In genomic region chr17:16379654-16380053, GRCh38 we compare ENCODE assay signal across 21 cellular contexts. TPM values are rescaled to one million over a fixed set of nuclear protein-coding genes. Genes with fewer than 3 reads are reported as not detected.
DNase-seq lines count a peak whose midpoint lies in the region; ATAC-seq and TF ChIP-seq lines count a peak whose summit lies in the region.
"Had no signal": no experiment of that assay in that cellular context is flagged by ENCODE, and none has a peak within 500 bp of the region (broad histone marks: within the 10 kb centered on the region; RNA-seq: fewer than 3 reads in every experiment).

No MANE protein-coding gene starts in this region.

- H3K36me3 ChIP-seq in RWPE2 (ENCODE audit: low read depth) (peaks cover 15% of the 10 kb centered on the region), spleen (peaks cover 0 to 28% (median 15%) of the 10 kb centered on the region in 6 donors)
- peaks cover 11% of the 10 kb centered on the region for H3K36me3 ChIP-seq in CD4-positive, alpha-beta memory T cell (ENCODE audit: insufficient read depth, low read length)
- H3K36me3 ChIP-seq: ovary had no signal

- H3K4me1 ChIP-seq in RWPE2 (ENCODE audit: insufficient read depth, poor library complexity, severe bottlenecking) (peaks cover 32% of the 10 kb centered on the region), spleen (peaks cover 19 to 48% (median 37%) of the 10 kb centered on the region in 6 donors)
- peaks cover 25% of the 10 kb centered on the region for H3K4me1 ChIP-seq in CD4-positive, alpha-beta memory T cell (ENCODE audit: insufficient read depth, low read length)

- peak overlapping the region in 2 of 7 donors; percentile 31 to 100 for H3K27ac Mint-ChIP-seq in CD4-positive, alpha-beta memory T cell

- H3K9me3 ChIP-seq in RWPE2 (ENCODE audit: severe bottlenecking) (no peaks in the 10 kb centered on the region), spleen (no peaks in the 10 kb centered on the region)
- no peaks in the 10 kb centered on the region for H3K9me3 ChIP-seq in CD4-positive, alpha-beta memory T cell (ENCODE audit: control insufficient read depth in 1 of 2, low read length in 2 of 2)
- H3K9me3 ChIP-seq: esophagus muscularis mucosa, ovary, SJSA1, tibial artery had no signal

- peaks cover 20 to 39% of the 10 kb centered on the region in 2 donors for H3K36me3 Mint-ChIP-seq in CD4-positive, alpha-beta memory T cell

- H3K4me3 ChIP-seq in RWPE2 (ENCODE audit: severe bottlenecking) = no peak overlapping the region
- H3K4me3 ChIP-seq in spleen = no peak overlapping the region
- no peak overlapping the region for H3K4me3 ChIP-seq in CD4-positive, alpha-beta memory T cell (ENCODE audit: low read length in 2 of 2)

- no peak for ATAC-seq in RWPE2 (ENCODE audit: low read depth)
- ATAC-seq in GM18868 (IDR thresholded peaks at IDR 0.05; ENCODE audit: unreplicated experiment) = no peak
- ATAC-seq: activated CD4-positive, CD25-positive, alpha-beta regulatory T cell treated with anti-CD3 and anti-CD28 coated beads, Interleukin-2, amount 50 U/mL, for 24 hours; activated naive CD8-positive, alpha-beta T cell treated with anti-CD3 and anti-CD28 coated beads, Interleukin-2, amount 50 U/mL, for 24 hours had no signal

- WGBS in spleen, 5 donors = 69 to 88% (median 82%) methylated on average over 8 of the region's 8 CpGs

- H3K4me3 Mint-ChIP-seq in CD4-positive, alpha-beta memory T cell = peak overlapping the region in 1 of 8 donors; percentile 12

- H3K9me3 Mint-ChIP-seq in CD4-positive, alpha-beta memory T cell = peaks cover 0 to 9% (median 0%) of the 10 kb centered on the region in 8 donors
- H3K9me3 Mint-ChIP-seq: activated naive CD8-positive, alpha-beta T cell treated with anti-CD3 and anti-CD28 coated beads, Interleukin-2, amount 50 U/mL, for 24 hours had no signal

- POLR2A ChIA-PET in CD4-positive, alpha-beta memory T cell (lab: Charles Lee; ENCODE audit: partially characterized antibody) = interaction anchor here (1.6 to 4.4 kb wide), 3 partner anchors 11 to 209 kb away, joined by 4 to 82 read pairs (median 5); no protein-coding TSS in a partner anchor

- no peak for DNase-seq in RWPE2 (ENCODE audit: low spot score)
- peak; percentile 61 for DNase-seq in spleen
- no peak for DNase-seq in CD4-positive, alpha-beta memory T cell
- no peak for DNase-seq in mucosa of gallbladder (ENCODE audit: low spot score)
- no peak for DNase-seq in glomerular visceral epithelial cell (ENCODE audit: extremely low spot score)
- DNase-seq: activated naive CD8-positive, alpha-beta T cell treated with anti-CD3 and anti-CD28 coated beads, Interleukin-2, amount 50 U/mL, for 24 hours; KG1; NCI-H1092; NCI-H2107; NCI-H524 treated with DMSO at 0.1 percent for 48 hours; small intestine; stimulated activated CD8-positive, alpha-beta memory T cell treated with anti-CD3 and anti-CD28 coated beads, Interleukin-4, amount 100 ng/mL, for 48 hours; T-helper 9 cell; tibial artery had no signal

- intact Hi-C loops in spleen (cut with DNase I; ENCODE audit: low total_unique reads) = no loop called here
- intact Hi-C loops in CD4-positive, alpha-beta memory T cell (cut with micrococcal nuclease) = loop anchor here (5.0 kb wide), 2 partner anchors 73 to 158 kb away; no protein-coding TSS in a partner anchor

- H3K27me3 Mint-ChIP-seq in CD4-positive, alpha-beta memory T cell = peaks cover 0 to 4% of the 10 kb centered on the region in 2 donors

- TF ChIP-seq CTCF in C4-2B (conservative IDR thresholded peaks at IDR 0.05) (no peak), RWPE2 (IDR thresholded peaks at IDR 0.05; ENCODE audit: poor library complexity, severe bottlenecking) (no peak), spleen (IDR thresholded peaks at IDR 0.05 in 8 of 11, conservative IDR thresholded peaks at IDR 0.05 in 3 of 11) (no peak)

- H3K27ac ChIP-seq in C4-2B (peak overlapping the region; percentile 85), RWPE2 (ENCODE audit: poor library complexity, severe bottlenecking) (peak overlapping the region; percentile 67), layer of hippocampus (ENCODE audit: low read depth, low read length) (peak overlapping the region; percentile 99), spleen (peak overlapping the region in 6 of 8 donors; percentile 89 to 97 (median 95))
- no peak overlapping the region for H3K27ac ChIP-seq in CD4-positive, alpha-beta memory T cell (ENCODE audit: low read depth, low read length)

- H3K4me1 Mint-ChIP-seq in CD4-positive, alpha-beta memory T cell = peaks cover 28 to 43% (median 37%) of the 10 kb centered on the region in 4 donors

- no peak for TF ChIP-seq POLR2A in spleen (IDR thresholded peaks at IDR 0.05)

- no peaks in the 10 kb centered on the region for H3K27me3 ChIP-seq in RWPE2 (ENCODE audit: insufficient read depth, poor library complexity, severe bottlenecking)
- no peaks in the 10 kb centered on the region for H3K27me3 ChIP-seq in layer of hippocampus (ENCODE audit: control insufficient read depth, insufficient read depth, low read length)
- no peaks in the 10 kb centered on the region for H3K27me3 ChIP-seq in spleen (replicated peaks in 1 of 7)
- no peaks in the 10 kb centered on the region for H3K27me3 ChIP-seq in CD4-positive, alpha-beta memory T cell (ENCODE audit: insufficient read depth, low read length)
- H3K27me3 ChIP-seq: esophagus muscularis mucosa, ovary, SJSA1, tibial artery had no signal

- CTCF ChIA-PET in CD4-positive, alpha-beta memory T cell (lab: Charles Lee; ENCODE audit: partially characterized antibody) = interaction anchor here (1.0 to 8.0 kb wide), 2 partner anchors 15 to 36 kb away, joined by 5 to 60 read pairs; partner anchors contain the start of gene TRPV2

RNA-seq across cellular contexts. Expression of gene UBB, which starts 1.2 kb away (rescaled TPM):
- total RNA-seq in spleen (1,000 to 10,000 TPM in 5 of 7 donors, 100 to 1,000 TPM in 2; 822 to 1,795 (median 1,121) TPM), mucosa of gallbladder (2,437 TPM)
- 100 to 1,000 TPM; 697 to 951 (median 938) TPM for polyA plus RNA-seq in spleen
- total RNA-seq in CD4-positive, alpha-beta memory T cell = 100 to 1,000 TPM; 523 to 560 TPM
- polyA plus RNA-seq in CD4-positive, alpha-beta memory T cell = 1,000 to 10,000 TPM; 1,629 to 1,970 TPM

RNA-seq across cellular contexts. Expression of gene CENPV, which starts 26.4 kb away (rescaled TPM):
- 10 to 100 TPM in 2 of 7 donors, 1 to 10 TPM in 5; 5.1 to 15.2 (median 9.5) TPM for total RNA-seq in spleen
- 10 to 100 TPM; 18.7 to 24.5 (median 19.5) TPM for polyA plus RNA-seq in spleen
- 1 to 10 TPM; 8.4 to 8.6 TPM for total RNA-seq in CD4-positive, alpha-beta memory T cell
- polyA plus RNA-seq in CD4-positive, alpha-beta memory T cell = 10 to 100 TPM; 11.3 to 18.1 TPM
- 37.8 TPM for total RNA-seq in mucosa of gallbladder

RNA-seq across cellular contexts. Expression of gene TRPV2, which starts 35.7 kb away (rescaled TPM):
- 10 to 100 TPM; 44.8 to 85.7 (median 50.2) TPM for total RNA-seq in spleen
- 10 to 100 TPM; 37.0 to 61.3 (median 55.0) TPM for polyA plus RNA-seq in spleen
- total RNA-seq in CD4-positive, alpha-beta memory T cell = 100 to 1,000 TPM in 1 of 2 experiments, 10 to 100 TPM in 1; 95.0 to 101 TPM
- polyA plus RNA-seq in CD4-positive, alpha-beta memory T cell = 100 to 1,000 TPM; 118 to 127 TPM
- total RNA-seq in mucosa of gallbladder = 31.0 TPM
